ENCODE assay signal across 7 cellular contexts in the genomic region with DNA sequence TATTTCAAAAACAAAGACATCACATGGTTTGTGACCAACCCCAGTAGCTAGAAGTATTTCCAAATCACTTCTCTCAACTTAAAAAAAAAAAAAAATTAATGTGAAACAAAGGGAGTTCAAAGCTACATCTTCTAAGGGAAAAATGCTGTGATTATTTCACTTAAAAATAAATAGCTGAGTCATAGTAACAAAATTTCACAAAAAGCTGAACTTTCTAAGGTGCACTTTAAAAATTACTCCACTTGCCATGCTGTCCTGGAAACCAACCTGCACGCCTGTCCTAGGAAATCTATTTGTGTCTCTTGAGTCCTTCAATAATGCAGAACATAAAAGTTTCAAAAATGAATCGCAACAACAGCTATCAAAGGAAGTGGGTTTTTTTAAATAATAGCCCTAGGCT. TPM values are rescaled to one million over a fixed set of nuclear protein-coding genes. Genes with fewer than 3 reads are reported as not detected.
A peak's percentile ranks its signal among the peaks of the same experiment; 100 is the strongest.
DNase-seq lines count a peak whose midpoint lies in the region; ATAC-seq and TF ChIP-seq lines count a peak whose summit lies in the region.

No MANE protein-coding gene starts in this region.

- peaks cover 58% of the 10 kb centered on the region for H3K79me2 ChIP-seq in GM23338 (replicated peaks; ENCODE audit: insufficient read depth)

- H3K4me2 ChIP-seq in GM23338, result peak overlapping the region; percentile 86

- H3K36me3 Mint-ChIP-seq in GM23338 (ENCODE audit: low read depth) (no peaks in the 10 kb centered on the region), activated B cell treated with CpG ODN at 0.5 μM for 24 hours (ENCODE audit: low read depth) (peaks cover 14% of the 10 kb centered on the region)
- H3K36me3 Mint-ChIP-seq in stimulated activated effector memory CD8-positive, alpha-beta T cell treated with anti-CD3 and anti-CD28 coated beads, Interleukin-12 subunit alpha, Interleukin-12 subunit beta, amount 100 ng/mL, for 72 hours, result peaks cover 14% of the 10 kb centered on the region

- H4K20me1 ChIP-seq in GM23338 (replicated peaks; ENCODE audit: insufficient read depth), result peaks cover 22% of the 10 kb centered on the region; the same call in 1 of the 2 replicates

- TF ChIP-seq CTCF in GM23338 (conservative IDR thresholded peaks at IDR 0.05; ENCODE audit: low read depth in 2 of 2), result no peak
- TF ChIP-seq CTCF in activated B cell treated with CpG ODN at 0.5 μM for 24 hours (IDR thresholded peaks at IDR 0.05), result no peak

- POLR2A ChIA-PET in activated B cell treated with CpG ODN at 0.5 μM for 24 hours (lab: Charles Lee), result interaction anchor here (0.7 to 2.9 kb wide), 3 partner anchors 40 to 102 kb away, joined by 3 to 20 read pairs (median 6); partner anchors contain the start of gene PPP1R2

- no peak overlapping the region for H2AFZ ChIP-seq in GM23338

- peak overlapping the region; percentile 87 for H3K4me3 ChIP-seq in GM23338

- intact Hi-C loops in activated B cell treated with CpG ODN at 0.5 μM for 24 hours (cut with micrococcal nuclease), result loop anchor here (5.0 kb wide), 3 partner anchors 641 to 859 kb away; partner anchors contain the start of genes FAM43A and TFRC

- no peaks in the 10 kb centered on the region for H3K9me3 Mint-ChIP-seq in GM23338
- H3K9me3 Mint-ChIP-seq in activated B cell treated with CpG ODN at 0.5 μM for 24 hours, result no peaks in the 10 kb centered on the region
- no peaks in the 10 kb centered on the region for H3K9me3 Mint-ChIP-seq in stimulated activated effector memory CD8-positive, alpha-beta T cell treated with anti-CD3 and anti-CD28 coated beads, Interleukin-12 subunit alpha, Interleukin-12 subunit beta, amount 100 ng/mL, for 72 hours

- no peaks in the 10 kb centered on the region for H3K27me3 ChIP-seq in GM23338 (ENCODE audit: insufficient read depth)

- H3K9me2 ChIP-seq in GM23338 (ENCODE audit: insufficient read depth), result no peaks in the 10 kb centered on the region

- H3K4me1 Mint-ChIP-seq in GM23338 (peaks cover 37% of the 10 kb centered on the region), activated B cell treated with CpG ODN at 0.5 μM for 24 hours (peaks cover 52% of the 10 kb centered on the region)
- peaks cover 23% of the 10 kb centered on the region for H3K4me1 Mint-ChIP-seq in stimulated activated effector memory CD8-positive, alpha-beta T cell treated with anti-CD3 and anti-CD28 coated beads, Interleukin-12 subunit alpha, Interleukin-12 subunit beta, amount 100 ng/mL, for 72 hours

- H3K27ac Mint-ChIP-seq in GM23338 (no peak overlapping the region), activated B cell treated with CpG ODN at 0.5 μM for 24 hours (peak overlapping the region; percentile 93)
- peak overlapping the region; percentile 95 for H3K27ac Mint-ChIP-seq in stimulated activated effector memory CD8-positive, alpha-beta T cell treated with anti-CD3 and anti-CD28 coated beads, Interleukin-12 subunit alpha, Interleukin-12 subunit beta, amount 100 ng/mL, for 72 hours

- H3K27me3 Mint-ChIP-seq in GM23338 (ENCODE audit: insufficient read depth, low read depth, poor library complexity), result peaks cover 2% of the 10 kb centered on the region
- no peaks in the 10 kb centered on the region for H3K27me3 Mint-ChIP-seq in activated B cell treated with CpG ODN at 0.5 μM for 24 hours

- ATAC-seq in GM23338 (no peak), activated B cell treated with CpG ODN at 0.5 μM for 24 hours (ENCODE audit: low read depth) (no peak), HG03571 (IDR thresholded peaks at IDR 0.05; ENCODE audit: unreplicated experiment) (no peak)
- ATAC-seq in stimulated activated effector memory CD8-positive, alpha-beta T cell treated with anti-CD3 and anti-CD28 coated beads, Interleukin-12 subunit alpha, Interleukin-12 subunit beta, amount 100 ng/mL, for 72 hours, result no peak

- H3K4me3 Mint-ChIP-seq in GM23338 (peak overlapping the region; percentile 92), activated B cell treated with CpG ODN at 0.5 μM for 24 hours (peak overlapping the region; percentile 95)
- peak overlapping the region; percentile 97 for H3K4me3 Mint-ChIP-seq in stimulated activated effector memory CD8-positive, alpha-beta T cell treated with anti-CD3 and anti-CD28 coated beads, Interleukin-12 subunit alpha, Interleukin-12 subunit beta, amount 100 ng/mL, for 72 hours

- H3K27ac ChIP-seq in GM23338 (ENCODE audit: low read depth), result no peak overlapping the region

- no peaks in the 10 kb centered on the region for H3K36me3 ChIP-seq in GM23338 (ENCODE audit: insufficient read depth)

- H3F3A ChIP-seq in GM23338 (replicated peaks; ENCODE audit: low read depth), result no peaks in the 10 kb centered on the region

- CTCF ChIA-PET in activated B cell treated with CpG ODN at 0.5 μM for 24 hours (lab: Charles Lee), result interaction anchor here (0.8 to 1.7 kb wide), 4 partner anchors 10 to 170 kb away, joined by 3 to 5 read pairs (median 3); partner anchors contain the start of gene XXYLT1

- DNase-seq in GM23338 (ENCODE audit: low spot score) (no peak), activated B cell treated with CpG ODN at 0.5 μM for 24 hours (no peak), foreskin melanocyte (peak; percentile 32), SKM-1 treated with dmso at 0.1 percent for 144 hours (lab: John Stamatoyannopoulos, UW; ENCODE audit: unreplicated experiment) (no peak), NAMALWA (ENCODE audit: low spot score) (no peak)
- no peak for DNase-seq in stimulated activated effector memory CD8-positive, alpha-beta T cell treated with anti-CD3 and anti-CD28 coated beads, Interleukin-12 subunit alpha, Interleukin-12 subunit beta, amount 100 ng/mL, for 72 hours (ENCODE audit: low spot score in 2 of 2)

- peaks cover 22% of the 10 kb centered on the region for H3K4me1 ChIP-seq in GM23338 (ENCODE audit: insufficient read depth)

TF ChIP-seq in GM23338, 12 proteins besides CTCF, POLR2A, EP300 and RAD21:
- no peak for TF ChIP-seq EZH2 (IDR thresholded peaks at IDR 0.05; ENCODE audit: low read depth, unreplicated experiment)
- no peak for TF ChIP-seq JUNB (IDR thresholded peaks at IDR 0.05; ENCODE audit: unreplicated experiment)
- no peak for TF ChIP-seq ZNF331 (CRISPR knock-in tag; IDR thresholded peaks at IDR 0.05; ENCODE audit: low read depth)

RNA-seq across cellular contexts. Expression of gene ACAP2, which starts 1.8 kb away (rescaled TPM):
- total RNA-seq in GM23338 (2014; rRNA removed; shearing (Covaris generic)), result 45.6 and 74.6 TPM in 2 replicates
- 102 and 104 TPM in 2 replicates for polyA plus RNA-seq in GM23338 (2016; fragmentation: Nextera tagmentation; extraction: Ambion mirVana)
- 75.5 and 89.7 TPM in 2 replicates for total RNA-seq in activated B cell treated with CpG ODN at 0.5 μM for 24 hours
